In genomic region chr3:18349197-18349798, GRCh38 we compare ENCODE assay signal across 1 cellular context.
TF ChIP-seq lines count a peak whose summit lies in the region.

No MANE protein-coding gene starts in this region.

TF ChIP-seq in GM23338, 12 proteins besides CTCF, POLR2A, EP300 and RAD21 (continued from another document):
- TF ChIP-seq ZNF462 (CRISPR knock-in tag; IDR thresholded peaks at IDR 0.05) (no peak), ETS1 (IDR thresholded peaks at IDR 0.05) (no peak), ZNF114 (CRISPR knock-in tag; IDR thresholded peaks at IDR 0.05) (no peak), STAT1 (IDR thresholded peaks at IDR 0.05; ENCODE audit: unreplicated experiment) (no peak), EZH2 (IDR thresholded peaks at IDR 0.05; ENCODE audit: low read depth, unreplicated experiment) (no peak), ZNF331 (CRISPR knock-in tag; IDR thresholded peaks at IDR 0.05; ENCODE audit: low read depth) (no peak), NANOG (IDR thresholded peaks at IDR 0.05; ENCODE audit: borderline replicate concordance) (no peak), EZH2phosphoT487 (IDR thresholded peaks at IDR 0.05; ENCODE audit: unreplicated experiment) (no peak), POLR2AphosphoS5 (IDR thresholded peaks at IDR 0.05; ENCODE audit: low read depth) (no peak)
